Comparison of ENCODE assay signal across 10 cellular contexts in the genomic region with DNA sequence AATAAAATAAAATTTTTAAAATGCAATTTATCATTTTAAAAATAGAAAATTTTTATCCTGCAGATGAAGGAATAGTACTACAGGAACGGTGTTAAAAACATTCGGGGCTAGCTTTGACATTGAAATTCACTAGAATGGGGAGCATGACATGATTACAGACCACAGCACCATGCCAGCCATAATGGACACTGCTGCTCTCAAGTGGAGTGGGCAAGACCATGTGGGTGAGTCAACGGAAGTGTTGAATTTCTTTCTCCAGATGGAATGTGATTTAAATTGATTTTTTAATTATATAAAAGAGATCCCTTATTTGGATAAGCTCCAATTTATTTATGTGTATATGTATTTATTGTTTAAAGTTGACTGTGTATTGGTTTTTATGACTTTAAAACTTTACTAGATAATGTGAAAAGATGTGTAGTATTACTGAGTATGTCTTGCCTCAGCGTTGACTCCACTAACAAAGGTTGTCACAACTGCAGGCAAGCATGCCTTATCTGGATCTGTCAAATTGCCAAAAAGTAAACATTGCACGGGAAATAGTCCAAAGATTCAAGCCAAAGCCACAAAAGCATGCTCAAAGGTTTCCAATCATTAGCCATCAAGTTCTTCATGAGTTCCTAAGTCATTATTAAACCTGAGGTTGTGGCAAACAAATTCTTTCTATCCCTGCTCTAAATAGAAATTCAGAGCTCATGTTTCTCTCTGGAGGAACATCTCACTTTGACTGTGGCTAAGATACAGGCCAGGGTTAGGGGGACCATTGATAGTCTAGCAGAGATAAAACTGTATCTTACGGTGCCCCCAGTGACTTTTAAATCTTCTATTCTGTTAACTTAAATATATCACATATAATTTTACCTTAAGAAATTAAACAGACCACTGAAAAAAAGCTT.
DNase-seq lines count a peak whose midpoint lies in the region; ATAC-seq and TF ChIP-seq lines count a peak whose summit lies in the region.
"Had no signal": no experiment of that assay in that cellular context is flagged by ENCODE, and none has a peak within 500 bp of the region (broad histone marks: within the 10 kb centered on the region; RNA-seq: fewer than 3 reads in every experiment).

No MANE protein-coding gene starts in this region.

- no peaks in the 10 kb centered on the region for H3K4me1 Mint-ChIP-seq in endothelial cell (ENCODE audit: unreplicated experiment)
- H3K4me1 Mint-ChIP-seq: activated naive CD8-positive, alpha-beta T cell treated with anti-CD3 and anti-CD28 coated beads, Interleukin-2, amount 10 ng/mL, durations not matched to agents 7 days and 5 days; natural killer cell had no signal

- no peak overlapping the region for H3K27ac Mint-ChIP-seq in endothelial cell (ENCODE audit: unreplicated experiment)
- H3K27ac Mint-ChIP-seq: activated naive CD8-positive, alpha-beta T cell treated with anti-CD3 and anti-CD28 coated beads, Interleukin-2, amount 10 ng/mL, durations not matched to agents 7 days and 5 days; natural killer cell had no signal

- no peak for TF ChIP-seq CTCF in epithelial cell of esophagus (IDR thresholded peaks at IDR 0.05; ENCODE audit: insufficient read depth, low read depth, low read length, missing control alignments)
- no peak for TF ChIP-seq CTCF in endothelial cell (IDR thresholded peaks at IDR 0.05; ENCODE audit: unreplicated experiment)

- no peak overlapping the region for H3K4me3 ChIP-seq in epithelial cell of esophagus (ENCODE audit: low read length)

- ATAC-seq in GM19035 (IDR thresholded peaks at IDR 0.05; ENCODE audit: unreplicated experiment) = no peak
- ATAC-seq in GM19463 (IDR thresholded peaks at IDR 0.05; ENCODE audit: unreplicated experiment) = no peak
- ATAC-seq in HG03175 (IDR thresholded peaks at IDR 0.05; ENCODE audit: unreplicated experiment) = no peak
- ATAC-seq: natural killer cell had no signal

- H3K9me3 Mint-ChIP-seq in endothelial cell (ENCODE audit: unreplicated experiment) = no peaks in the 10 kb centered on the region
- H3K9me3 Mint-ChIP-seq: activated naive CD8-positive, alpha-beta T cell treated with anti-CD3 and anti-CD28 coated beads, Interleukin-2, amount 10 ng/mL, durations not matched to agents 7 days and 5 days had no signal

- H3K4me3 Mint-ChIP-seq in endothelial cell (ENCODE audit: unreplicated experiment) = no peak overlapping the region
- H3K4me3 Mint-ChIP-seq: activated naive CD8-positive, alpha-beta T cell treated with anti-CD3 and anti-CD28 coated beads, Interleukin-2, amount 10 ng/mL, durations not matched to agents 7 days and 5 days; natural killer cell had no signal

- H3K27me3 Mint-ChIP-seq in endothelial cell (ENCODE audit: unreplicated experiment) = peaks cover 1% of the 10 kb centered on the region
- H3K27me3 Mint-ChIP-seq: activated naive CD8-positive, alpha-beta T cell treated with anti-CD3 and anti-CD28 coated beads, Interleukin-2, amount 10 ng/mL, durations not matched to agents 7 days and 5 days had no signal

- DNase-seq in ELR (ENCODE audit: low read depth) (peak; percentile 97), NCI-H446 treated with DMSO at 0.1 percent for 48 hours (lab: John Stamatoyannopoulos, UW) (peak; percentile 76), epithelial cell of esophagus (ENCODE audit: low read depth) (peak; percentile 55), renal cortical epithelial cell (ENCODE audit: low read depth) (peak; percentile 81), endothelial cell (ENCODE audit: low spot score) (no peak)
- DNase-seq: activated naive CD8-positive, alpha-beta T cell treated with anti-CD3 and anti-CD28 coated beads, Interleukin-2, amount 10 ng/mL, durations not matched to agents 7 days and 5 days; natural killer cell had no signal

- H3K36me3 Mint-ChIP-seq in endothelial cell (ENCODE audit: low read depth, unreplicated experiment) = no peaks in the 10 kb centered on the region
- H3K36me3 Mint-ChIP-seq: activated naive CD8-positive, alpha-beta T cell treated with anti-CD3 and anti-CD28 coated beads, Interleukin-2, amount 10 ng/mL, durations not matched to agents 7 days and 5 days; natural killer cell had no signal
